ENCODE assay signal across 30 cellular contexts in the genomic region with DNA sequence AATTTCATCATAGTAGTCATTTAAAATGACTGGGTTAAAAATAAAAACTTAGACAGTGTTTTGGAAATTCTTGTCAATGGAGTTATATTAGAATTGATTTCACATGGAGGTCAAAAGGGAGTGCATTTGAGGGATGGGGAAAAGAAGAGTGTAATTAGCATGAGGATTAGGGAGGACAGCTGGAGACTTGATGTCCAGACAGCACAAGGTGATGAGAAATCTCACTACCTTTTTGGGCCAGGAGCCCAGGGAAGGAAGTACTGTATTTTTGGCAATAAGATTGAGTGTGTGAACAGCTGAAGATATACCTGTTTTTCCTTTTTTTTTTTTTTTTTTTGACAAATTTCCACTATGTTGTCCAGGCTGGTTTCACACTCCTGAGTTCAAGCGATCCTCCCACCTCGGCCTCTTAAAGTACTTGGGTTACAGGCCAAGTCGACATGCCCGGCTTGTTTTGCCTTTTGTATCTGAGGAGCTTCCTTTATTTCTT.
"Had no signal": no experiment of that assay in that cellular context is flagged by ENCODE, and none has a peak within 500 bp of the region (broad histone marks: within the 10 kb centered on the region; RNA-seq: fewer than 3 reads in every experiment).

No MANE protein-coding gene starts in this region.

- H3K27ac Mint-ChIP-seq: activated CD4-positive, alpha-beta memory T cell treated with anti-CD3 and anti-CD28 coated beads, Interleukin-2, amount 10 ng/mL, durations not matched to agents 7 days and 5 days; activated CD4-positive, alpha-beta T cell treated with anti-CD3 and anti-CD28 coated beads, Interleukin-2, amount 10 ng/mL, durations not matched to agents 7 days and 5 days; activated naive CD4-positive, alpha-beta T cell treated with anti-CD3 and anti-CD28 coated beads, Interleukin-2, amount 10 ng/mL, durations not matched to agents 7 days and 5 days; activated naive CD4-positive, alpha-beta T cell treated with anti-CD3 and anti-CD28 coated beads, Interleukin-2, amount 50 U/mL, for 72 hours; activated naive CD8-positive, alpha-beta T cell treated with anti-CD3 and anti-CD28 coated beads, Interleukin-2, amount 10 ng/mL, durations not matched to agents 7 days and 5 days; activated T-cell treated with anti-CD3 and anti-CD28 coated beads, Interleukin-2, amount 50 U/mL, for 24 hours; activated T-cell treated with anti-CD3 and anti-CD28 coated beads, Interleukin-2, amount 50 U/mL, for 72 hours; dendritic cell treated with granulocyte-macrophage colony-stimulating factor and Interleukin-4, amounts not matched to agents 40 ng/mL and 50 ng/mL, for 4 days; effector memory CD8-positive, alpha-beta T cell; WTC11 had no signal

- H3K4me3 Mint-ChIP-seq: activated CD4-positive, alpha-beta memory T cell treated with anti-CD3 and anti-CD28 coated beads, Interleukin-2, amount 10 ng/mL, durations not matched to agents 7 days and 5 days; activated CD4-positive, alpha-beta T cell treated with anti-CD3 and anti-CD28 coated beads, Interleukin-2, amount 10 ng/mL, durations not matched to agents 7 days and 5 days; activated naive CD4-positive, alpha-beta T cell treated with anti-CD3 and anti-CD28 coated beads, Interleukin-2, amount 10 ng/mL, durations not matched to agents 7 days and 5 days; activated naive CD8-positive, alpha-beta T cell treated with anti-CD3 and anti-CD28 coated beads, Interleukin-2, amount 10 ng/mL, durations not matched to agents 7 days and 5 days; activated T-cell treated with anti-CD3 and anti-CD28 coated beads, Interleukin-2, amount 50 U/mL, for 24 hours; activated T-cell treated with anti-CD3 and anti-CD28 coated beads, Interleukin-2, amount 50 U/mL, for 72 hours; central memory CD8-positive, alpha-beta T cell; dendritic cell treated with granulocyte-macrophage colony-stimulating factor and Interleukin-4, amounts not matched to agents 40 ng/mL and 50 ng/mL, for 4 days; effector memory CD8-positive, alpha-beta T cell; WTC11 had no signal

- H3K27me3 Mint-ChIP-seq: activated CD4-positive, alpha-beta memory T cell treated with anti-CD3 and anti-CD28 coated beads, Interleukin-2, amount 10 ng/mL, durations not matched to agents 7 days and 5 days; activated CD4-positive, alpha-beta T cell treated with anti-CD3 and anti-CD28 coated beads, Interleukin-2, amount 10 ng/mL, durations not matched to agents 7 days and 5 days; activated naive CD8-positive, alpha-beta T cell treated with anti-CD3 and anti-CD28 coated beads, Interleukin-2, amount 10 ng/mL, durations not matched to agents 7 days and 5 days; activated T-cell treated with anti-CD3 and anti-CD28 coated beads, Interleukin-2, amount 50 U/mL, for 24 hours; central memory CD8-positive, alpha-beta T cell; dendritic cell treated with granulocyte-macrophage colony-stimulating factor and Interleukin-4, amounts not matched to agents 40 ng/mL and 50 ng/mL, for 4 days; effector memory CD8-positive, alpha-beta T cell had no signal

- H3K4me3 ChIP-seq: ascending aorta, coronary artery, dorsolateral prefrontal cortex, esophagus muscularis mucosa, gastrocnemius medialis, heart left ventricle had no signal

- H3K9me3 Mint-ChIP-seq: activated CD4-positive, alpha-beta memory T cell treated with anti-CD3 and anti-CD28 coated beads, Interleukin-2, amount 10 ng/mL, durations not matched to agents 7 days and 5 days; activated CD4-positive, alpha-beta T cell treated with anti-CD3 and anti-CD28 coated beads, Interleukin-2, amount 10 ng/mL, durations not matched to agents 7 days and 5 days; activated naive CD4-positive, alpha-beta T cell treated with anti-CD3 and anti-CD28 coated beads, Interleukin-2, amount 10 ng/mL, durations not matched to agents 7 days and 5 days; activated naive CD8-positive, alpha-beta T cell treated with anti-CD3 and anti-CD28 coated beads, Interleukin-2, amount 10 ng/mL, durations not matched to agents 7 days and 5 days had no signal

- H3K9me3 ChIP-seq: ascending aorta, esophagus muscularis mucosa, gastrocnemius medialis had no signal

- H3K36me3 ChIP-seq: ascending aorta, brain microvascular endothelial cell, esophagus muscularis mucosa, gastrocnemius medialis, heart left ventricle had no signal

- H3K4me1 ChIP-seq: ascending aorta, esophagus muscularis mucosa, foreskin keratinocyte, gastrocnemius medialis, heart left ventricle had no signal

- DNase-seq: activated CD4-positive, alpha-beta memory T cell treated with anti-CD3 and anti-CD28 coated beads, Interleukin-2, amount 10 ng/mL, durations not matched to agents 7 days and 5 days; activated CD4-positive, alpha-beta T cell treated with anti-CD3 and anti-CD28 coated beads for 1 hour; activated CD4-positive, alpha-beta T cell treated with anti-CD3 and anti-CD28 coated beads for 4 hours; activated CD4-positive, alpha-beta T cell treated with anti-CD3 and anti-CD28 coated beads, Interleukin-2, amount 10 ng/mL, durations not matched to agents 7 days and 5 days; activated CD4-positive, alpha-beta T cell treated with anti-CD3 and anti-CD28 coated beads, Interleukin-2, amount 50 U/mL, for 4 hours; activated CD8-positive, alpha-beta memory T cell treated with anti-CD3 and anti-CD28 coated beads, Interleukin-2, amount 50 U/mL, for 48 hours; activated gamma-delta T cell; activated naive CD4-positive, alpha-beta T cell; activated naive CD4-positive, alpha-beta T cell treated with anti-CD3 and anti-CD28 coated beads, Interleukin-2, amount 10 ng/mL, durations not matched to agents 7 days and 5 days; activated naive CD8-positive, alpha-beta T cell treated with anti-CD3 and anti-CD28 coated beads, Interleukin-2, amount 10 ng/mL, durations not matched to agents 7 days and 5 days; activated T-cell treated with anti-CD3 and anti-CD28 coated beads for 4 hours; activated T-cell treated with anti-CD3 and anti-CD28 coated beads, Interleukin-2, amount 50 U/mL, for 24 hours; activated T-cell treated with anti-CD3 and anti-CD28 coated beads, Interleukin-2, amount 50 U/mL, for 72 hours; brain microvascular endothelial cell; dorsolateral prefrontal cortex; effector memory CD8-positive, alpha-beta T cell; erythroblast; foreskin keratinocyte; gastrocnemius medialis; glutamatergic neuron; heart left ventricle; T-helper 2 cell had no signal

- H3K27me3 ChIP-seq: ascending aorta, brain microvascular endothelial cell, dorsolateral prefrontal cortex, esophagus muscularis mucosa, foreskin keratinocyte, gastrocnemius medialis, heart left ventricle had no signal

- H3K4me1 Mint-ChIP-seq: activated CD4-positive, alpha-beta memory T cell treated with anti-CD3 and anti-CD28 coated beads, Interleukin-2, amount 10 ng/mL, durations not matched to agents 7 days and 5 days; activated CD4-positive, alpha-beta T cell treated with anti-CD3 and anti-CD28 coated beads, Interleukin-2, amount 10 ng/mL, durations not matched to agents 7 days and 5 days; activated naive CD4-positive, alpha-beta T cell treated with anti-CD3 and anti-CD28 coated beads, Interleukin-2, amount 10 ng/mL, durations not matched to agents 7 days and 5 days; activated naive CD8-positive, alpha-beta T cell treated with anti-CD3 and anti-CD28 coated beads, Interleukin-2, amount 10 ng/mL, durations not matched to agents 7 days and 5 days; central memory CD8-positive, alpha-beta T cell; WTC11 had no signal

- H3K27ac ChIP-seq: ascending aorta, brain microvascular endothelial cell, coronary artery, dorsolateral prefrontal cortex, esophagus muscularis mucosa, foreskin keratinocyte, gastrocnemius medialis, heart left ventricle, VCaP had no signal

- H3K36me3 Mint-ChIP-seq: activated naive CD4-positive, alpha-beta T cell treated with anti-CD3 and anti-CD28 coated beads, Interleukin-2, amount 10 ng/mL, durations not matched to agents 7 days and 5 days; activated naive CD4-positive, alpha-beta T cell treated with anti-CD3 and anti-CD28 coated beads, Interleukin-2, amount 50 U/mL, for 72 hours; activated naive CD8-positive, alpha-beta T cell treated with anti-CD3 and anti-CD28 coated beads, Interleukin-2, amount 10 ng/mL, durations not matched to agents 7 days and 5 days; WTC11 had no signal
